Comparison of ENCODE assay signal across 8 cellular contexts in genomic region chr2:24047703-24048033, GRCh38. TPM values are rescaled to one million over a fixed set of nuclear protein-coding genes. Genes with fewer than 3 reads are reported as not detected.
DNase-seq lines count a peak whose midpoint lies in the region; ATAC-seq and TF ChIP-seq lines count a peak whose summit lies in the region.

No MANE protein-coding gene starts in this region.

- ATAC-seq in activated CD8-positive, alpha-beta memory T cell treated with anti-CD3 and anti-CD28 coated beads, Interleukin-2, amount 10 ng/mL, durations not matched to agents 7 days and 5 days: peak; percentile 3
- no peak for ATAC-seq in HG03460 (IDR thresholded peaks at IDR 0.05; ENCODE audit: unreplicated experiment)

- H3K9me2 ChIP-seq in PC-9 (ENCODE audit: insufficient read depth): no peaks in the 10 kb centered on the region

- H3K9me3 Mint-ChIP-seq in activated CD8-positive, alpha-beta memory T cell treated with anti-CD3 and anti-CD28 coated beads, Interleukin-2, amount 10 ng/mL, durations not matched to agents 7 days and 5 days (ENCODE audit: low read depth): no peaks in the 10 kb centered on the region

- H3K36me3 Mint-ChIP-seq in activated CD8-positive, alpha-beta memory T cell treated with anti-CD3 and anti-CD28 coated beads, Interleukin-2, amount 10 ng/mL, durations not matched to agents 7 days and 5 days: peaks cover 7% of the 10 kb centered on the region

- H3K4me3 ChIP-seq in PC-9: peak overlapping the region; percentile 73; the same call in 1 of the 2 replicates
- peak overlapping the region in 2 of 4 experiments; percentile 28 to 97 for H3K4me3 ChIP-seq in fibroblast of lung (replicated peaks in 1 of 4; ENCODE audit: control extremely low read depth in 1 of 4, insufficient read depth in 1 of 4, low read depth in 3 of 4, low read length in 4 of 4)
- H3K4me3 ChIP-seq in stomach smooth muscle (ENCODE audit: low read length in 2 of 2): peak overlapping the region; percentile 91 to 98
- no peak overlapping the region for H3K4me3 ChIP-seq in ovary

- H4K20me1 ChIP-seq in PC-9 (ENCODE audit: insufficient read depth) (no peaks in the 10 kb centered on the region), fibroblast of lung (ENCODE audit: control insufficient read depth, extremely low read depth, insufficient read depth, low read length) (no peaks in the 10 kb centered on the region)

- TF ChIP-seq EP300 in ovary (IDR thresholded peaks at IDR 0.05): no peak

- no peak for TF ChIP-seq POLR2A in ovary (IDR thresholded peaks at IDR 0.05)

- no peaks in the 10 kb centered on the region for H3K9me3 ChIP-seq in PC-9 (ENCODE audit: insufficient read depth, low read depth)
- no peaks in the 10 kb centered on the region for H3K9me3 ChIP-seq in fibroblast of lung (ENCODE audit: control insufficient read depth, insufficient read depth, low read depth, low read length)
- H3K9me3 ChIP-seq in stomach smooth muscle (ENCODE audit: control insufficient read depth in 2 of 2, low read length in 2 of 2): no peaks in the 10 kb centered on the region
- no peaks in the 10 kb centered on the region for H3K9me3 ChIP-seq in ovary

- CTCF ChIA-PET in activated CD8-positive, alpha-beta memory T cell treated with anti-CD3 and anti-CD28 coated beads, Interleukin-2, amount 10 ng/mL, durations not matched to agents 7 days and 5 days (lab: Charles Lee): interaction anchor here (0.8 to 2.3 kb wide), 10 partner anchors 14 to 223 kb away, joined by 3 to 14 read pairs (median 5); partner anchors contain the start of genes ATAD2B, SF3B6 and TP53I3
- CTCF ChIA-PET in PC-9 (lab: Charles Lee): interaction anchor here (0.6 to 1.1 kb wide), 4 partner anchors 29 to 347 kb away, joined by 3 to 18 read pairs (median 4); partner anchors contain the start of genes SF3B6 and TP53I3

- H2AFZ ChIP-seq in PC-9: peak overlapping the region; percentile 63
- H2AFZ ChIP-seq in fibroblast of lung (ENCODE audit: low read length): peak overlapping the region; percentile 73

- no peak for DNase-seq in activated CD8-positive, alpha-beta memory T cell treated with anti-CD3 and anti-CD28 coated beads, Interleukin-2, amount 10 ng/mL, durations not matched to agents 7 days and 5 days
- DNase-seq in activated CD8-positive, alpha-beta memory T cell treated with anti-CD3 and anti-CD28 coated beads, Interleukin-2, amount 50 U/mL, for 4 hours: no peak
- no peak for DNase-seq in PC-9
- DNase-seq in fibroblast of lung (ENCODE audit: low read depth in 2 of 2): no peak
- no peak for DNase-seq in COLO829 (ENCODE audit: low spot score)
- DNase-seq in ovary: no peak

- no peaks in the 10 kb centered on the region for H3K36me3 ChIP-seq in PC-9 (ENCODE audit: low read depth)
- no peaks in the 10 kb centered on the region for H3K36me3 ChIP-seq in fibroblast of lung (ENCODE audit: control insufficient read depth, insufficient read depth, low read length)
- no peaks in the 10 kb centered on the region for H3K36me3 ChIP-seq in stomach smooth muscle (ENCODE audit: control insufficient read depth in 2 of 2, insufficient read depth in 2 of 2, low read length in 2 of 2)
- no peaks in the 10 kb centered on the region for H3K36me3 ChIP-seq in ovary

- TF ChIP-seq CTCF in PC-9 (conservative IDR thresholded peaks at IDR 0.05): no peak
- no peak for TF ChIP-seq CTCF in fibroblast of lung (conservative IDR thresholded peaks at IDR 0.05 in 1 of 2, IDR thresholded peaks at IDR 0.05 in 1 of 2; ENCODE audit: low read depth in 1 of 2, low read length in 2 of 2)
- no peak for TF ChIP-seq CTCF in ovary (IDR thresholded peaks at IDR 0.05)

- peaks cover 32% of the 10 kb centered on the region for H3K4me1 Mint-ChIP-seq in activated CD8-positive, alpha-beta memory T cell treated with anti-CD3 and anti-CD28 coated beads, Interleukin-2, amount 10 ng/mL, durations not matched to agents 7 days and 5 days

- POLR2A ChIA-PET in PC-9 (lab: Charles Lee; ENCODE audit: unreplicated experiment): interaction anchor here (0.6 to 1.4 kb wide), 7 partner anchors 18 to 171 kb away, joined by 3 to 19 read pairs (median 5); partner anchors contain the start of genes SF3B6 and UBXN2A

- peak overlapping the region; percentile 97 for H3K4me3 Mint-ChIP-seq in activated CD8-positive, alpha-beta memory T cell treated with anti-CD3 and anti-CD28 coated beads, Interleukin-2, amount 10 ng/mL, durations not matched to agents 7 days and 5 days

- no peak overlapping the region for H3K9ac ChIP-seq in fibroblast of lung (ENCODE audit: insufficient read depth, low read length)
- H3K9ac ChIP-seq in stomach smooth muscle (ENCODE audit: low read length in 2 of 2): peak overlapping the region in 1 of 2 donors; percentile 36

- H3K27me3 ChIP-seq in PC-9 (ENCODE audit: insufficient read depth, low read depth) (peaks cover 10% of the 10 kb centered on the region; the same call in 1 of the 2 replicates), fibroblast of lung (ENCODE audit: control insufficient read depth, insufficient read depth, low read length) (no peaks in the 10 kb centered on the region), stomach smooth muscle (ENCODE audit: control insufficient read depth in 1 of 2, insufficient read depth in 2 of 2, low read length in 2 of 2) (peaks cover 0 to 7% of the 10 kb centered on the region in 2 donors), ovary (no peaks in the 10 kb centered on the region)

- H3K27ac Mint-ChIP-seq in activated CD8-positive, alpha-beta memory T cell treated with anti-CD3 and anti-CD28 coated beads, Interleukin-2, amount 10 ng/mL, durations not matched to agents 7 days and 5 days: peak overlapping the region; percentile 86

- BruUV-seq in PC-9 (replicated peaks; lab: Mats Ljungman, UMichigan): no TSS peak

- H3F3A ChIP-seq in PC-9 (ENCODE audit: insufficient read depth, low read depth): peaks cover 28% of the 10 kb centered on the region

- H3K79me2 ChIP-seq in PC-9 (ENCODE audit: low read depth) (peaks cover 13% of the 10 kb centered on the region; the same call in 1 of the 2 replicates), fibroblast of lung (ENCODE audit: control insufficient read depth, insufficient read depth, low read length) (peaks cover 10% of the 10 kb centered on the region)

- peaks cover 17% of the 10 kb centered on the region; the same call in 1 of the 2 replicates for H3K4me1 ChIP-seq in PC-9 (replicated peaks; ENCODE audit: insufficient read depth)
- peaks cover 2% of the 10 kb centered on the region for H3K4me1 ChIP-seq in fibroblast of lung (ENCODE audit: control insufficient read depth, extremely low read depth, insufficient read depth, low read length)
- peaks cover 19% of the 10 kb centered on the region for H3K4me1 ChIP-seq in stomach smooth muscle (ENCODE audit: control insufficient read depth, insufficient read depth, low read length)
- peaks cover 4% of the 10 kb centered on the region for H3K4me1 ChIP-seq in ovary (ENCODE audit: insufficient read depth)

- 36 to 40% (median 38%) methylated on average over 8 of the region's 8 CpGs for WGBS in ovary, 3 donors

- H3K27ac ChIP-seq in PC-9 (no peak overlapping the region), fibroblast of lung (ENCODE audit: insufficient read depth, low read length) (no peak overlapping the region), stomach smooth muscle (ENCODE audit: low read length) (no peak overlapping the region), ovary (no peak overlapping the region)

- intact Hi-C loops in PC-9 (cut with micrococcal nuclease; ENCODE audit: unreplicated experiment) (loop anchor here (1.0 to 2.0 kb wide), 2 partner anchors 29 to 33 kb away; partner anchors contain the start of gene SF3B6), ovary (cut with DNase I) (no loop called here)

- peaks cover 2% of the 10 kb centered on the region for H3K27me3 Mint-ChIP-seq in activated CD8-positive, alpha-beta memory T cell treated with anti-CD3 and anti-CD28 coated beads, Interleukin-2, amount 10 ng/mL, durations not matched to agents 7 days and 5 days

- H3K4me2 ChIP-seq in PC-9 (peak overlapping the region; percentile 75), fibroblast of lung (ENCODE audit: extremely low read depth, insufficient read depth, low read length) (peak overlapping the region; percentile 48)

RNA-seq across cellular contexts. Expression of gene WDCP, which starts 0.5 kb away (rescaled TPM):
- 10 to 100 TPM; 22.8 to 26.5 TPM for total RNA-seq in activated CD8-positive, alpha-beta memory T cell treated with anti-CD3 and anti-CD28 coated beads, Interleukin-2, amount 10 ng/mL, durations not matched to agents 7 days and 5 days
- total RNA-seq in PC-9 (2021) (7.9 and 13.5 TPM in 2 replicates), fibroblast of lung (9.5 and 10.4 TPM in 2 replicates), ovary (10 to 100 TPM in 5 of 7 donors, 1 to 10 TPM in 2; 3.8 to 16.0 (median 12.1) TPM)
- polyA plus RNA-seq in fibroblast of lung (10.2 and 11.0 TPM in 2 replicates), ovary (1 to 10 TPM; 4.0 to 6.7 TPM)
- polyA plus RNA-seq in fibroblast of lung (2012): 4.0 and 6.4 TPM in 2 replicates
- polyA minus RNA-seq in fibroblast of lung (ENCODE audit: low replicate concordance): 11.1 and 36.8 TPM in 2 replicates

RNA-seq across cellular contexts. Expression of gene FKBP1B, which starts 1.9 kb away (rescaled TPM):
- total RNA-seq in activated CD8-positive, alpha-beta memory T cell treated with anti-CD3 and anti-CD28 coated beads, Interleukin-2, amount 10 ng/mL, durations not matched to agents 7 days and 5 days: 1 to 10 TPM; 4.6 to 5.5 TPM
- 4.5 and 4.6 TPM in 2 replicates for total RNA-seq in PC-9 (2021)
- 4.9 and 12.1 TPM in 2 replicates for total RNA-seq in fibroblast of lung
- 11.9 and 18.0 TPM in 2 replicates for polyA plus RNA-seq in fibroblast of lung
- 9.9 and 12.1 TPM in 2 replicates for polyA plus RNA-seq in fibroblast of lung (2012)
- 2.4 and 5.9 TPM in 2 replicates for polyA minus RNA-seq in fibroblast of lung (ENCODE audit: low replicate concordance)
- 10 to 100 TPM in 1 of 7 donors, 1 to 10 TPM in 6; 3.9 to 11.0 (median 5.7) TPM for total RNA-seq in ovary
- 1 to 10 TPM; 4.7 to 8.0 TPM for polyA plus RNA-seq in ovary

RNA-seq across cellular contexts. Expression of gene SF3B6, which starts 28.5 kb away (rescaled TPM):
- 100 to 1,000 TPM in 1 of 2 experiments, 10 to 100 TPM in 1; 85.4 to 115 TPM for total RNA-seq in activated CD8-positive, alpha-beta memory T cell treated with anti-CD3 and anti-CD28 coated beads, Interleukin-2, amount 10 ng/mL, durations not matched to agents 7 days and 5 days
- total RNA-seq in PC-9 (2021) (106 and 123 TPM in 2 replicates), fibroblast of lung (134 and 155 TPM in 2 replicates), ovary (100 to 1,000 TPM in 2 of 7 donors, 10 to 100 TPM in 5; 60.6 to 145 (median 76.8) TPM)
- polyA plus RNA-seq in fibroblast of lung (206 and 210 TPM in 2 replicates), ovary (100 to 1,000 TPM; 115 to 120 TPM)
- polyA plus RNA-seq in fibroblast of lung (2012): 151 and 185 TPM in 2 replicates
- polyA minus RNA-seq in fibroblast of lung (ENCODE audit: low replicate concordance): 3.1 and 11.0 TPM in 2 replicates

RNA-seq across cellular contexts. Expression of gene TP53I3, which starts 37.0 kb away (rescaled TPM):
- total RNA-seq in activated CD8-positive, alpha-beta memory T cell treated with anti-CD3 and anti-CD28 coated beads, Interleukin-2, amount 10 ng/mL, durations not matched to agents 7 days and 5 days: 1 to 10 TPM; 3.6 to 6.3 TPM
- total RNA-seq in PC-9 (2021) (21.4 and 22.9 TPM in 2 replicates), fibroblast of lung (47.3 and 75.5 TPM in 2 replicates), ovary (10 to 100 TPM in 4 of 7 donors, 1 to 10 TPM in 3; 1.6 to 28.1 (median 10.3) TPM)
- polyA plus RNA-seq in fibroblast of lung (31.0 and 37.9 TPM in 2 replicates), ovary (10 to 100 TPM; 10.2 to 15.1 TPM)
- polyA plus RNA-seq in fibroblast of lung (2012): 42.7 and 59.8 TPM in 2 replicates
- 29.1 and 43.6 TPM in 2 replicates for polyA minus RNA-seq in fibroblast of lung (ENCODE audit: low replicate concordance)

RNA-seq across cellular contexts. Expression of gene MFSD2B, which starts 37.8 kb away (rescaled TPM):
- not detected for total RNA-seq in activated CD8-positive, alpha-beta memory T cell treated with anti-CD3 and anti-CD28 coated beads, Interleukin-2, amount 10 ng/mL, durations not matched to agents 7 days and 5 days
- total RNA-seq in PC-9 (2021) (0.78 and 1.1 TPM in 2 replicates), fibroblast of lung (0.17 TPM in 1 of 2 replicates, not detected in the other), ovary (under 1 TPM in 3 of 7 donors, not detected in 4; 0.07 to 0.47 (median 0.15) TPM)
- polyA plus RNA-seq in fibroblast of lung (0.08 and 0.10 TPM in 2 replicates), ovary (under 1 TPM in 1 of 2 donors, not detected in 1; 0.02 TPM)
- 0.19 and 0.24 TPM in 2 replicates for polyA plus RNA-seq in fibroblast of lung (2012)
- 0.16 and 3.9 TPM in 2 replicates for polyA minus RNA-seq in fibroblast of lung (ENCODE audit: low replicate concordance)
